In the genomic region with DNA sequence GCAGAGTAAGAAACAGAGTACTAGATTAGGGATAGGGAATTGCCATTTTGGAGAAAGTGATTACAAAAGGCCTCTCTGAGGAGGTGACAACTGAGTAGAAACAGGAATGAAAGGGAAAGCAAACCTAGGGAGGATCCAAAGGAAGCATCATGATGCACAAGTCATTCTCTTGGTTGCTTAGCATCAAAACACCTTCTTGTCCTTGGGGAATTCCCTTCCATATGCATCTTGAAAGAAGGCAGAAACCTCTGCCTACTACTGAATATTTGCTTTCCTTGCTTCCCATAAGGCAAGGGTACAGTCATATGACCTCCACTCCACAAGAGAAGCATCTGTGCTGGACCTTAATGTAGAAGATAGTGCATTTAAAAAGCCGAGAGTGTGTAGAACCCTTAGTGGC, we compare ENCODE assay signal across 13 cellular contexts. TPM values are rescaled to one million over a fixed set of nuclear protein-coding genes. Genes with fewer than 3 reads are reported as not detected.
A peak's percentile ranks its signal among the peaks of the same experiment; 100 is the strongest.
DNase-seq lines count a peak whose midpoint lies in the region; ATAC-seq, FAIRE-seq and TF ChIP-seq lines count a peak whose summit lies in the region.
"Had no signal": no experiment of that assay in that cellular context is flagged by ENCODE, and none has a peak within 500 bp of the region (broad histone marks: within the 10 kb centered on the region; RNA-seq: fewer than 3 reads in every experiment).

No MANE protein-coding gene starts in this region.

- H3K23ac ChIP-seq in H1 (ENCODE audit: insufficient read length) (no peak overlapping the region), neuronal stem cell (ENCODE audit: low read depth, low read length, poor library complexity) (no peak overlapping the region)

- no peak for FAIRE-seq in H1 (lab: Jason Lieb, UNC)

- H2BK5ac ChIP-seq in H1 (ENCODE audit: low read depth, low read length) (no peak overlapping the region), neuronal stem cell (ENCODE audit: low read length) (no peak overlapping the region)

- no peak overlapping the region for H3K56ac ChIP-seq in H1 (replicated peaks; ENCODE audit: insufficient read length, low read depth, low read length)

- H3K27me3 Mint-ChIP-seq in activated naive CD4-positive, alpha-beta T cell treated with anti-CD3 and anti-CD28 coated beads, Interleukin-2, amount 10 ng/mL, durations not matched to agents 7 days and 5 days, result no peaks in the 10 kb centered on the region
- H3K27me3 Mint-ChIP-seq: activated naive CD8-positive, alpha-beta T cell treated with anti-CD3 and anti-CD28 coated beads, Interleukin-2, amount 10 ng/mL, durations not matched to agents 7 days and 5 days; central memory CD8-positive, alpha-beta T cell had no signal

- H4K8ac ChIP-seq in H1 (ENCODE audit: extremely low read depth, insufficient read depth, low read length), result no peak overlapping the region
- H4K8ac ChIP-seq in neuronal stem cell (ENCODE audit: low read depth, low read length), result no peak overlapping the region

- no peak overlapping the region for H2BK120ac ChIP-seq in H1 (replicated peaks; ENCODE audit: low read depth, low read length)
- no peak overlapping the region for H2BK120ac ChIP-seq in neuronal stem cell (ENCODE audit: low read depth, low read length)

- H2AFZ ChIP-seq in H1 (ENCODE audit: low read length) (no peak overlapping the region), neuronal stem cell (ENCODE audit: low read length) (no peak overlapping the region)

- CTCF ChIA-PET in activated naive CD4-positive, alpha-beta T cell treated with anti-CD3 and anti-CD28 coated beads, Interleukin-2, amount 10 ng/mL, durations not matched to agents 7 days and 5 days (lab: Charles Lee), result no interaction called here
- CTCF ChIA-PET in H1 (lab: Charles Lee; ENCODE audit: partially characterized antibody), result interaction anchor here (0.7 to 3.6 kb wide), 2 partner anchors 8 to 14 kb away, joined by 3 to 19 read pairs; no protein-coding TSS in a partner anchor

- peak overlapping the region in 1 of 2 experiments; percentile 27; a peak in 1 of 4 replicates for H3K4me2 ChIP-seq in H1 (ENCODE audit: insufficient read depth in 1 of 2, low read depth in 2 of 2, low read length in 2 of 2)
- H3K4me2 ChIP-seq in neuronal stem cell (ENCODE audit: insufficient read depth, low read length, poor library complexity, severe bottlenecking), result no peak overlapping the region

- no peak overlapping the region for H2BK12ac ChIP-seq in H1 (ENCODE audit: low read depth, low read length)
- no peak overlapping the region for H2BK12ac ChIP-seq in neuronal stem cell (ENCODE audit: low read length)

- H3K14ac ChIP-seq in H1 (ENCODE audit: insufficient read length) (no peak overlapping the region), neuronal stem cell (ENCODE audit: low read length) (no peak overlapping the region)

- TF ChIP-seq EP300 in H1 (IDR thresholded peaks at IDR 0.05; ENCODE audit: borderline replicate concordance in 1 of 2, low read depth in 2 of 2, low read length in 2 of 2), result no peak

- H2BK15ac ChIP-seq in H1 (ENCODE audit: low read length), result no peak overlapping the region
- H2BK15ac ChIP-seq in neuronal stem cell (ENCODE audit: low read length), result no peak overlapping the region

- peaks cover 14% of the 10 kb centered on the region for H3K4me1 Mint-ChIP-seq in activated naive CD4-positive, alpha-beta T cell treated with anti-CD3 and anti-CD28 coated beads, Interleukin-2, amount 10 ng/mL, durations not matched to agents 7 days and 5 days
- peaks cover 25% of the 10 kb centered on the region for H3K4me1 Mint-ChIP-seq in stimulated activated effector memory CD8-positive, alpha-beta T cell treated with anti-CD3 and anti-CD28 coated beads, Interleukin-12 subunit alpha, Interleukin-12 subunit beta, amount 100 ng/mL, for 72 hours

- H3K4me3 ChIP-seq in HUES64 (ENCODE audit: low read length) (no peak overlapping the region), H1 (ENCODE audit: extremely low read depth in 1 of 4, insufficient read depth in 2 of 4, low read depth in 3 of 4, low read length in 4 of 4) (no peak overlapping the region; a peak in 1 of 8 replicates), lower leg skin (ENCODE audit: low read depth, poor library complexity, severe bottlenecking) (no peak overlapping the region), neuronal stem cell (ENCODE audit: low read length in 2 of 2) (no peak overlapping the region)

- peak overlapping the region; percentile 0 to 54 for H3K27ac Mint-ChIP-seq in activated naive CD4-positive, alpha-beta T cell treated with anti-CD3 and anti-CD28 coated beads, Interleukin-2, amount 50 U/mL, for 72 hours
- no peak overlapping the region for H3K27ac Mint-ChIP-seq in activated naive CD4-positive, alpha-beta T cell treated with anti-CD3 and anti-CD28 coated beads, Interleukin-2, amount 10 ng/mL, durations not matched to agents 7 days and 5 days
- no peak overlapping the region for H3K27ac Mint-ChIP-seq in stimulated activated effector memory CD8-positive, alpha-beta T cell treated with anti-CD3 and anti-CD28 coated beads, Interleukin-12 subunit alpha, Interleukin-12 subunit beta, amount 100 ng/mL, for 72 hours
- H3K27ac Mint-ChIP-seq: activated naive CD8-positive, alpha-beta T cell treated with anti-CD3 and anti-CD28 coated beads, Interleukin-2, amount 10 ng/mL, durations not matched to agents 7 days and 5 days had no signal

- H3K9ac ChIP-seq in HUES64 (ENCODE audit: low read depth, low read length) (0 out of 2 replicates have a peak overlapping the region, but pooled peaks have one; percentile 17), H1 (replicated peaks in 1 of 4; ENCODE audit: extremely low read depth in 1 of 4, low read depth in 3 of 4, low read length in 3 of 4) (no peak overlapping the region), neuronal stem cell (ENCODE audit: low read depth, low read length, poor library complexity) (no peak overlapping the region)

- no peak for TF ChIP-seq RAD21 in H1 (IDR thresholded peaks at IDR 0.05 in 1 of 2, conservative IDR thresholded peaks at IDR 0.05 in 1 of 2; ENCODE audit: low read depth in 2 of 2, low read length in 2 of 2)

- H3K4me3 Mint-ChIP-seq in activated naive CD4-positive, alpha-beta T cell treated with anti-CD3 and anti-CD28 coated beads, Interleukin-2, amount 10 ng/mL, durations not matched to agents 7 days and 5 days, result no peak overlapping the region
- no peak overlapping the region for H3K4me3 Mint-ChIP-seq in stimulated activated effector memory CD8-positive, alpha-beta T cell treated with anti-CD3 and anti-CD28 coated beads, Interleukin-12 subunit alpha, Interleukin-12 subunit beta, amount 100 ng/mL, for 72 hours
- H3K4me3 Mint-ChIP-seq: activated naive CD8-positive, alpha-beta T cell treated with anti-CD3 and anti-CD28 coated beads, Interleukin-2, amount 10 ng/mL, durations not matched to agents 7 days and 5 days; central memory CD8-positive, alpha-beta T cell had no signal

- H3K36me3 Mint-ChIP-seq in activated naive CD4-positive, alpha-beta T cell treated with anti-CD3 and anti-CD28 coated beads, Interleukin-2, amount 50 U/mL, for 72 hours, result peaks cover 0 to 6% of the 10 kb centered on the region in 2 donors
- H3K36me3 Mint-ChIP-seq in activated naive CD4-positive, alpha-beta T cell treated with anti-CD3 and anti-CD28 coated beads, Interleukin-2, amount 10 ng/mL, durations not matched to agents 7 days and 5 days, result peaks cover 4% of the 10 kb centered on the region
- H3K36me3 Mint-ChIP-seq in stimulated activated effector memory CD8-positive, alpha-beta T cell treated with anti-CD3 and anti-CD28 coated beads, Interleukin-12 subunit alpha, Interleukin-12 subunit beta, amount 100 ng/mL, for 72 hours, result peaks cover 2% of the 10 kb centered on the region

- H2BK20ac ChIP-seq in H1 (ENCODE audit: low read length), result no peak overlapping the region

- no peak for DNase-seq in activated naive CD4-positive, alpha-beta T cell treated with anti-CD3 and anti-CD28 coated beads, Interleukin-2, amount 50 U/mL, for 72 hours (ENCODE audit: low spot score in 2 of 2)
- DNase-seq in activated naive CD4-positive, alpha-beta T cell treated with anti-CD3 and anti-CD28 coated beads, Interleukin-2, amount 10 ng/mL, durations not matched to agents 7 days and 5 days, result no peak
- no peak for DNase-seq in H1 (ENCODE audit: low read depth in 1 of 2, low spot score in 2 of 2)
- no peak for DNase-seq in stimulated activated effector memory CD8-positive, alpha-beta T cell treated with anti-CD3 and anti-CD28 coated beads, Interleukin-12 subunit alpha, Interleukin-12 subunit beta, amount 100 ng/mL, for 72 hours (ENCODE audit: low spot score in 2 of 2)
- no peak for DNase-seq in lower leg skin (ENCODE audit: low spot score in 2 of 2)
- DNase-seq in neuronal stem cell (ENCODE audit: low spot score), result no peak
- no peak for DNase-seq in HCEC 1CT
- DNase-seq: activated naive CD8-positive, alpha-beta T cell treated with anti-CD3 and anti-CD28 coated beads, Interleukin-2, amount 10 ng/mL, durations not matched to agents 7 days and 5 days; NCI-H2029 treated with DMSO at 0.1 percent for 48 hours; SIG-M5; substantia nigra had no signal

- TF ChIP-seq POLR2A in H1 (IDR thresholded peaks at IDR 0.05; ENCODE audit: control extremely low read depth in 1 of 2, low read depth in 2 of 2, low read length in 2 of 2) (no peak), lower leg skin (IDR thresholded peaks at IDR 0.05) (no peak)

- H3K79me2 ChIP-seq in H1 (ENCODE audit: control insufficient read depth in 1 of 2, insufficient read depth in 2 of 2, low read length in 2 of 2), result peaks cover 0 to 23% of the 10 kb centered on the region in 2 experiments; a peak in 2 of 4 replicates

- H2AK5ac ChIP-seq in H1 (ENCODE audit: low read depth, low read length), result no peak overlapping the region
- no peak overlapping the region for H2AK5ac ChIP-seq in neuronal stem cell (ENCODE audit: low read depth, low read length)

- H3K4me1 ChIP-seq in HUES64 (ENCODE audit: insufficient read depth, low read length) (peaks cover 12% of the 10 kb centered on the region), H1 (replicated peaks in 1 of 4; ENCODE audit: control insufficient read depth in 3 of 4, insufficient read depth in 4 of 4, low read length in 3 of 4) (peaks cover 0 to 5% (median 1%) of the 10 kb centered on the region in 4 experiments; a peak in 3 of 7 replicates), neuronal stem cell (ENCODE audit: control insufficient read depth in 2 of 2, insufficient read depth in 1 of 2, low read depth in 1 of 2, low read length in 2 of 2) (no peaks in the 10 kb centered on the region)

- POLR2A ChIA-PET in H1 (lab: Charles Lee; ENCODE audit: partially characterized antibody), result interaction anchor here (1.2 to 2.0 kb wide), 2 partner anchors 18 to 24 kb away, joined by 3 to 9 read pairs; partner anchors contain the start of gene GABPB1

- H4K91ac ChIP-seq in H1 (replicated peaks; ENCODE audit: insufficient read length, low read length) (no peak overlapping the region), neuronal stem cell (ENCODE audit: low read depth, low read length, poor library complexity) (no peak overlapping the region)

- peak; percentile 90 to 96 for ATAC-seq in activated naive CD4-positive, alpha-beta T cell treated with anti-CD3 and anti-CD28 coated beads, Interleukin-2, amount 50 U/mL, for 72 hours
- peak; percentile 46 for ATAC-seq in stimulated activated effector memory CD8-positive, alpha-beta T cell treated with anti-CD3 and anti-CD28 coated beads, Interleukin-12 subunit alpha, Interleukin-12 subunit beta, amount 100 ng/mL, for 72 hours

- peak overlapping the region; percentile 46 for H3K27ac ChIP-seq in HUES64 (ENCODE audit: low read depth, low read length)
- peak overlapping the region; percentile 45; the same call in 1 of the 2 replicates for H3K27ac ChIP-seq in H1 (ENCODE audit: low read depth, low read length)
- H3K27ac ChIP-seq in neuronal stem cell (replicated peaks; ENCODE audit: low read length), result no peak overlapping the region

- no peaks in the 10 kb centered on the region for H4K20me1 ChIP-seq in H1 (replicated peaks in 1 of 2; ENCODE audit: control insufficient read depth in 1 of 2, insufficient read depth in 2 of 2, low read length in 2 of 2)

- WGBS in HUES64, result 100% methylated on average over 1 of the region's 1 CpG
- 76% methylated on average over 1 of the region's 1 CpG; no CpG with 5 or more reads in 1 of the 2 experiments for WGBS in H1 (ENCODE audit: extremely low coverage in 1 of 2, insufficient coverage in 1 of 2, insufficient read length in 1 of 2, insufficient replicate concordance in 2 of 2, low coverage in 1 of 2, low lambda C conversion rate in 2 of 2, missing lambda C conversion rate in 1 of 2), 2 experiments
- 96 to 100% methylated on average over 1 of the region's 1 CpG for WGBS in lower leg skin, 2 donors
- no CpG with 5 or more reads among the region's 1 CpG for WGBS in neuronal stem cell (ENCODE audit: extremely low coverage in 2 of 2, insufficient read length in 2 of 2, insufficient replicate concordance in 1 of 2), 2 donors

- H3K9me3 ChIP-seq in HUES64 (ENCODE audit: insufficient read depth, low read depth, low read length), result no peaks in the 10 kb centered on the region
- no peaks in the 10 kb centered on the region for H3K9me3 ChIP-seq in H1 (ENCODE audit: insufficient read depth in 2 of 2, low read depth in 1 of 2, low read length in 1 of 2)
- no peaks in the 10 kb centered on the region for H3K9me3 ChIP-seq in neuronal stem cell (replicated peaks in 1 of 2; ENCODE audit: control insufficient read depth in 2 of 2, insufficient read depth in 1 of 2, low read depth in 1 of 2, low read length in 2 of 2)

- H3K18ac ChIP-seq in H1 (ENCODE audit: extremely low read depth, low read length), result no peak overlapping the region
- no peak overlapping the region for H3K18ac ChIP-seq in neuronal stem cell (ENCODE audit: low read length)

- intact Hi-C loops in lower leg skin (cut with DNase I; ENCODE audit: low total_unique reads), result no loop called here

- H3K23me2 ChIP-seq in H1 (ENCODE audit: low read depth, low read length), result no peaks in the 10 kb centered on the region

- no peak overlapping the region for H4K5ac ChIP-seq in H1 (ENCODE audit: insufficient read length, low read depth, low read length)

- H3K4ac ChIP-seq in H1 (replicated peaks; ENCODE audit: insufficient read length, low read depth, low read length) (no peak overlapping the region), neuronal stem cell (ENCODE audit: low read length) (no peak overlapping the region)

- H3K9me3 Mint-ChIP-seq in activated naive CD4-positive, alpha-beta T cell treated with anti-CD3 and anti-CD28 coated beads, Interleukin-2, amount 50 U/mL, for 72 hours, result no peaks in the 10 kb centered on the region
- H3K9me3 Mint-ChIP-seq in activated naive CD4-positive, alpha-beta T cell treated with anti-CD3 and anti-CD28 coated beads, Interleukin-2, amount 10 ng/mL, durations not matched to agents 7 days and 5 days, result no peaks in the 10 kb centered on the region
- H3K9me3 Mint-ChIP-seq in stimulated activated effector memory CD8-positive, alpha-beta T cell treated with anti-CD3 and anti-CD28 coated beads, Interleukin-12 subunit alpha, Interleukin-12 subunit beta, amount 100 ng/mL, for 72 hours, result no peaks in the 10 kb centered on the region
- H3K9me3 Mint-ChIP-seq: activated naive CD8-positive, alpha-beta T cell treated with anti-CD3 and anti-CD28 coated beads, Interleukin-2, amount 10 ng/mL, durations not matched to agents 7 days and 5 days; central memory CD8-positive, alpha-beta T cell had no signal

- H3K36me3 ChIP-seq in HUES64 (ENCODE audit: insufficient read depth, low read length) (no peaks in the 10 kb centered on the region), H1 (ENCODE audit: control insufficient read depth in 2 of 4, insufficient read depth in 4 of 4, low read length in 3 of 4) (no peaks in the 10 kb centered on the region), neuronal stem cell (replicated peaks in 1 of 2; ENCODE audit: control insufficient read depth in 2 of 2, insufficient read depth in 2 of 2, low read length in 2 of 2) (peaks cover 0 to 5% of the 10 kb centered on the region in 2 donors)

- TF ChIP-seq CTCF in H1 (IDR thresholded peaks at IDR 0.05; ENCODE audit: control extremely low read depth in 1 of 3, insufficient read depth in 1 of 3, low read depth in 1 of 3, low read length in 3 of 3) (no peak), lower leg skin (IDR thresholded peaks at IDR 0.05) (no peak)

- H3K27me3 ChIP-seq in HUES64 (ENCODE audit: insufficient read depth, low read length) (no peaks in the 10 kb centered on the region), H1 (replicated peaks in 1 of 4; ENCODE audit: control insufficient read depth in 3 of 4, extremely low read depth in 1 of 4, insufficient read depth in 3 of 4, low read length in 3 of 4) (peaks cover 0 to 1% (median 0%) of the 10 kb centered on the region in 4 experiments; a peak in 1 of 7 replicates), neuronal stem cell (ENCODE audit: control insufficient read depth in 3 of 3, insufficient read depth in 3 of 3, low read depth in 1 of 3, low read length in 3 of 3) (no peaks in the 10 kb centered on the region)

- H3K79me1 ChIP-seq in H1 (ENCODE audit: low read depth, low read length), result no peaks in the 10 kb centered on the region; the same call in 1 of the 2 replicates
- peaks cover 3% of the 10 kb centered on the region for H3K79me1 ChIP-seq in neuronal stem cell (ENCODE audit: low read depth, low read length)

RNA-seq across cellular contexts. Expression of gene GABPB1, which starts 24.1 kb away (rescaled TPM):
- total RNA-seq in activated naive CD4-positive, alpha-beta T cell treated with anti-CD3 and anti-CD28 coated beads, Interleukin-2, amount 50 U/mL, for 72 hours, result 10 to 100 TPM; 41.1 to 53.8 TPM
- 30.0 TPM for polyA plus RNA-seq in HUES64 (2013, experiment 1 of 2)
- polyA plus RNA-seq in HUES64 (2013, experiment 2 of 2), result 29.9 TPM
- 32.3 and 34.3 TPM in 2 replicates for total RNA-seq in H1 (2021; fragmentation: NEBNext Ultra II Directional; extraction: Animal tissue kit (Norgen Biotek cat#: 25700))
- polyA plus RNA-seq in H1 (2011; rRNA removed), result 21.1 and 24.5 TPM in 2 replicates
- 26.4 TPM for polyA plus RNA-seq in H1 (2011; cell fraction: cytosol; rRNA removed)
- 17.3 TPM for polyA plus RNA-seq in H1 (2011; cell fraction: nucleus; rRNA removed)
- polyA plus RNA-seq in H1 (2012, experiment 1 of 2), result 20.5 to 25.8 TPM (median 22.0 TPM) in 4 replicates
- 2.0 TPM for polyA plus RNA-seq in H1 (2012, experiment 2 of 2)
- polyA plus RNA-seq in H1 (2013, experiment 1 of 2), result 18.2 TPM
- polyA plus RNA-seq in H1 (2013, experiment 2 of 2), result 17.7 TPM
- polyA minus RNA-seq in H1 (2011; rRNA and poly(A)+ RNA removed), result 53.2 and 62.8 TPM in 2 replicates
- polyA minus RNA-seq in H1 (2011; cell fraction: cytosol; rRNA and poly(A)+ RNA removed), result 24.5 TPM
- polyA minus RNA-seq in H1 (2011; cell fraction: nucleus; rRNA and poly(A)+ RNA removed), result 25.4 TPM
- 10 to 100 TPM; 16.9 to 20.2 (median 17.8) TPM for total RNA-seq in lower leg skin
- polyA plus RNA-seq in neuronal stem cell (2013, experiment 1 of 2), result 22.9 TPM
- 23.4 TPM for polyA plus RNA-seq in neuronal stem cell (2013, experiment 2 of 2)

Comparison
In these comparisons a context has a peak if more than half of its experiments do, and no peak if none do; other contexts are left out.
1. H3K27ac Mint-ChIP-seq: peak in activated naive CD4-positive, alpha-beta T cell treated with anti-CD3 and anti-CD28 coated beads, Interleukin-2, amount 50 U/mL, for 72 hours (2 of 2); none in activated naive CD4-positive, alpha-beta T cell treated with anti-CD3 and anti-CD28 coated beads, Interleukin-2, amount 10 ng/mL, durations not matched to agents 7 days and 5 days (single experiment) and stimulated activated effector memory CD8-positive, alpha-beta T cell treated with anti-CD3 and anti-CD28 coated beads, Interleukin-12 subunit alpha, Interleukin-12 subunit beta, amount 100 ng/mL, for 72 hours (single experiment).